ENCODE assay signal across 8 cellular contexts in genomic region chr16:62157544-62157943, GRCh38.
"Had no signal": no experiment of that assay in that cellular context is flagged by ENCODE, and none has a peak within 500 bp of the region (broad histone marks: within the 10 kb centered on the region; RNA-seq: fewer than 3 reads in every experiment).

No MANE protein-coding gene starts in this region.

- H3K27ac Mint-ChIP-seq: GM23338, H9, HFFc6 had no signal

- H3K9me3 Mint-ChIP-seq: GM23338, H9 had no signal

- H3K4me3 Mint-ChIP-seq: GM23338, H9, HFFc6 had no signal

- H3K9ac ChIP-seq: GM23248 had no signal

- H3K4me2 ChIP-seq: GM23338 had no signal

- H3K36me3 ChIP-seq: HAP-1 had no signal

- H3K9me3 ChIP-seq: HAP-1 had no signal

- H3K27ac ChIP-seq: GM23248 had no signal

- DNase-seq: GM23248, GOT3, H7, H9, HCEC 1CT, HFFc6 had no signal

- H3K4me3 ChIP-seq: GM23248, GM23338, HAP-1 had no signal

- H3K4me1 Mint-ChIP-seq: GM23338, H9 had no signal

- H2AFZ ChIP-seq: GM23248, GM23338 had no signal
